11 cellular contexts compared by ENCODE assay signal in genomic region chr17:20189322-20189721, GRCh38.
DNase-seq lines count a peak whose midpoint lies in the region; ATAC-seq, FAIRE-seq and TF ChIP-seq lines count a peak whose summit lies in the region.
"Had no signal": no experiment of that assay in that cellular context is flagged by ENCODE, and none has a peak within 500 bp of the region (broad histone marks: within the 10 kb centered on the region; RNA-seq: fewer than 3 reads in every experiment).

No MANE protein-coding gene starts in this region.

- H3K27me3 ChIP-seq in ectodermal cell (ENCODE audit: control insufficient read depth, insufficient read depth, low read length, poor library complexity, severe bottlenecking) = no peaks in the 10 kb centered on the region

- no peak for FAIRE-seq in GM12892 (lab: Jason Lieb, UNC)

- TF ChIP-seq POLR2A in GM12892 (IDR thresholded peaks at IDR 0.05; ENCODE audit: low read depth, low read length) = no peak

- WGBS in ectodermal cell, 2 experiments = 56 to 60% methylated on average over 5 of the region's 5 CpGs

- ATAC-seq in GM21447 (IDR thresholded peaks at IDR 0.05; ENCODE audit: unreplicated experiment) = no peak
- ATAC-seq in activated CD4-positive, CD25-positive, alpha-beta regulatory T cell treated with anti-CD3 and anti-CD28 coated beads, Interleukin-2, amount 50 U/mL, for 24 hours = no peak
- ATAC-seq: stimulated activated naive CD8-positive, alpha-beta T cell treated with anti-CD3 and anti-CD28 coated beads, Interleukin-15, amount 100 ng/mL, for 72 hours had no signal

- H3K27ac ChIP-seq in ectodermal cell (ENCODE audit: insufficient read depth, low read depth, low read length, poor library complexity, severe bottlenecking) = peak overlapping the region; percentile 69

- DNase-seq in C1 segment of cervical spinal cord (lab: John Stamatoyannopoulos, UW) (peak in 12 of 14 donors; percentile 46 to 88 (median 73)), OCI-M1 (lab: John Stamatoyannopoulos, UW) (peak; percentile 24), myocyte (ENCODE audit: low read depth) (peak; percentile 87), GM12892 (ENCODE audit: insufficient read length) (no peak), cortex of kidney (lab: John Stamatoyannopoulos, UW) (no peak)
- DNase-seq: CD4-positive, CD25-positive, alpha-beta regulatory T cell; NCI-H524 treated with DMSO at 0.1 percent for 48 hours; stimulated activated naive CD8-positive, alpha-beta T cell treated with anti-CD3 and anti-CD28 coated beads, Interleukin-15, amount 100 ng/mL, for 72 hours had no signal

- no peaks in the 10 kb centered on the region for H3K9me3 ChIP-seq in ectodermal cell (ENCODE audit: control insufficient read depth, low read length)

- H3K4me3 ChIP-seq in ectodermal cell (ENCODE audit: insufficient read depth, low read depth, low read length) = no peak overlapping the region

- H3K4me1 ChIP-seq in ectodermal cell (ENCODE audit: control insufficient read depth, insufficient read depth, low read length) = peaks cover 9% of the 10 kb centered on the region

- H3K36me3 ChIP-seq in ectodermal cell (ENCODE audit: control insufficient read depth, insufficient read depth, low read length) = no peaks in the 10 kb centered on the region

Comparison
In these comparisons a context has a peak if more than half of its experiments do, and no peak if none do; other contexts are left out.
1. DNase-seq: peak in C1 segment of cervical spinal cord (12 of 14), OCI-M1 (single experiment) and myocyte (single experiment); none in GM12892 (single experiment) and cortex of kidney (single experiment).